Comparison of ENCODE assay signal across 21 cellular contexts in genomic region chr10:28281726-28282325, GRCh38. TPM values are rescaled to one million over a fixed set of nuclear protein-coding genes. Genes with fewer than 3 reads are reported as not detected.
DNase-seq lines count a peak whose midpoint lies in the region; ATAC-seq and TF ChIP-seq lines count a peak whose summit lies in the region.
"Had no signal": no experiment of that assay in that cellular context is flagged by ENCODE, and none has a peak within 500 bp of the region (broad histone marks: within the 10 kb centered on the region; RNA-seq: fewer than 3 reads in every experiment).

No MANE protein-coding gene starts in this region.

- TF ChIP-seq EP300 in esophagus muscularis mucosa (IDR thresholded peaks at IDR 0.05) = no peak

- TF ChIP-seq CTCF in esophagus muscularis mucosa (IDR thresholded peaks at IDR 0.05) (no peak), neutrophil (IDR thresholded peaks at IDR 0.05) (no peak), upper lobe of right lung (IDR thresholded peaks at IDR 0.05) (no peak)

- DNase-seq in activated naive CD4-positive, alpha-beta T cell treated with anti-CD3 and anti-CD28 coated beads, Interleukin-2, amount 10 ng/mL, durations not matched to agents 7 days and 5 days = no peak
- peak; percentile 42 for DNase-seq in esophagus muscularis mucosa (ENCODE audit: extremely low spot score)
- no peak for DNase-seq in upper lobe of right lung
- no peak for DNase-seq in HT-29 (ENCODE audit: low spot score)
- DNase-seq in activated CD4-positive, alpha-beta memory T cell treated with anti-CD3 and anti-CD28 coated beads for 36 hours = no peak
- no peak for DNase-seq in C1 segment of cervical spinal cord (lab: John Stamatoyannopoulos, UW)
- DNase-seq: activated CD8-positive, alpha-beta memory T cell treated with anti-CD3 and anti-CD28 coated beads for 24 hours; activated naive CD4-positive, alpha-beta T cell treated with anti-CD3 and anti-CD28 coated beads, Interleukin-2, amount 50 U/mL, for 16 hours; activated T-cell treated with anti-CD3 and anti-CD28 coated beads, Interleukin-2, amount 50 U/mL, for 48 hours; dorsolateral prefrontal cortex; GF-D8; GOT3; NCI-H345; small intestine; stimulated activated CD4-positive, alpha-beta T cell treated with anti-CD3 and anti-CD28 coated beads, Interleukin-4, amount 100 ng/mL, for 4 hours; T-helper 9 cell had no signal

- CTCF ChIA-PET in activated naive CD4-positive, alpha-beta T cell treated with anti-CD3 and anti-CD28 coated beads, Interleukin-2, amount 10 ng/mL, durations not matched to agents 7 days and 5 days (lab: Charles Lee) = no interaction called here
- CTCF ChIA-PET in activated CD4-positive, alpha-beta memory T cell treated with anti-CD3 and anti-CD28 coated beads for 36 hours (lab: Charles Lee) = interaction anchor here (1.0 to 1.5 kb wide), 4 partner anchors 11 to 112 kb away, joined by 3 to 6 read pairs (median 4); no protein-coding TSS in a partner anchor

- H3K36me3 Mint-ChIP-seq in activated naive CD4-positive, alpha-beta T cell treated with anti-CD3 and anti-CD28 coated beads, Interleukin-2, amount 50 U/mL, for 24 hours = no peaks in the 10 kb centered on the region
- no peaks in the 10 kb centered on the region for H3K36me3 Mint-ChIP-seq in activated naive CD4-positive, alpha-beta T cell treated with anti-CD3 and anti-CD28 coated beads, Interleukin-2, amount 10 ng/mL, durations not matched to agents 7 days and 5 days
- no peaks in the 10 kb centered on the region for H3K36me3 Mint-ChIP-seq in activated CD4-positive, alpha-beta memory T cell treated with anti-CD3 and anti-CD28 coated beads for 36 hours

- 70% methylated on average over 7 of the region's 7 CpGs for WGBS in esophagus muscularis mucosa

- H3K4me3 ChIP-seq in esophagus muscularis mucosa (no peak overlapping the region), neutrophil (ENCODE audit: low read depth in 1 of 2, low read length in 1 of 2) (no peak overlapping the region), upper lobe of right lung (no peak overlapping the region)
- H3K4me3 ChIP-seq: dorsolateral prefrontal cortex had no signal

- no peaks in the 10 kb centered on the region for H3K27me3 Mint-ChIP-seq in activated naive CD4-positive, alpha-beta T cell treated with anti-CD3 and anti-CD28 coated beads, Interleukin-2, amount 50 U/mL, for 24 hours
- H3K27me3 Mint-ChIP-seq in activated naive CD4-positive, alpha-beta T cell treated with anti-CD3 and anti-CD28 coated beads, Interleukin-2, amount 10 ng/mL, durations not matched to agents 7 days and 5 days = no peaks in the 10 kb centered on the region
- H3K27me3 Mint-ChIP-seq in activated CD4-positive, alpha-beta memory T cell treated with anti-CD3 and anti-CD28 coated beads for 36 hours = no peaks in the 10 kb centered on the region

- intact Hi-C loops in esophagus muscularis mucosa (cut with DNase I) = no loop called here
- intact Hi-C loops in upper lobe of right lung (cut with DNase I) = no loop called here
- intact Hi-C loops in activated CD4-positive, alpha-beta memory T cell treated with anti-CD3 and anti-CD28 coated beads for 36 hours (cut with micrococcal nuclease) = no loop called here

- peak; percentile 51 for ATAC-seq in upper lobe of right lung
- ATAC-seq: activated CD4-positive, CD25-positive, alpha-beta regulatory T cell treated with anti-CD3 and anti-CD28 coated beads, Interleukin-2, amount 50 U/mL, for 24 hours had no signal

- no peaks in the 10 kb centered on the region for H3K9me3 ChIP-seq in esophagus muscularis mucosa
- H3K9me3 ChIP-seq in neutrophil = no peaks in the 10 kb centered on the region
- no peaks in the 10 kb centered on the region for H3K9me3 ChIP-seq in upper lobe of right lung

- peak overlapping the region; percentile 55 for H3K27ac Mint-ChIP-seq in activated naive CD4-positive, alpha-beta T cell treated with anti-CD3 and anti-CD28 coated beads, Interleukin-2, amount 50 U/mL, for 24 hours
- H3K27ac Mint-ChIP-seq in activated naive CD4-positive, alpha-beta T cell treated with anti-CD3 and anti-CD28 coated beads, Interleukin-2, amount 10 ng/mL, durations not matched to agents 7 days and 5 days = no peak overlapping the region
- no peak overlapping the region for H3K27ac Mint-ChIP-seq in activated CD4-positive, alpha-beta memory T cell treated with anti-CD3 and anti-CD28 coated beads for 36 hours

- H3K27me3 ChIP-seq in esophagus muscularis mucosa (no peaks in the 10 kb centered on the region), neutrophil (no peaks in the 10 kb centered on the region), upper lobe of right lung (no peaks in the 10 kb centered on the region)
- H3K27me3 ChIP-seq: dorsolateral prefrontal cortex had no signal

- no peak overlapping the region for H3K4me3 Mint-ChIP-seq in activated naive CD4-positive, alpha-beta T cell treated with anti-CD3 and anti-CD28 coated beads, Interleukin-2, amount 50 U/mL, for 24 hours
- no peak overlapping the region for H3K4me3 Mint-ChIP-seq in activated naive CD4-positive, alpha-beta T cell treated with anti-CD3 and anti-CD28 coated beads, Interleukin-2, amount 10 ng/mL, durations not matched to agents 7 days and 5 days
- no peak overlapping the region for H3K4me3 Mint-ChIP-seq in activated CD4-positive, alpha-beta memory T cell treated with anti-CD3 and anti-CD28 coated beads for 36 hours

- TF ChIP-seq POLR2A in esophagus muscularis mucosa (IDR thresholded peaks at IDR 0.05; ENCODE audit: low read depth) = no peak

- H3K9me3 Mint-ChIP-seq in activated naive CD4-positive, alpha-beta T cell treated with anti-CD3 and anti-CD28 coated beads, Interleukin-2, amount 50 U/mL, for 24 hours = no peaks in the 10 kb centered on the region
- no peaks in the 10 kb centered on the region for H3K9me3 Mint-ChIP-seq in activated naive CD4-positive, alpha-beta T cell treated with anti-CD3 and anti-CD28 coated beads, Interleukin-2, amount 10 ng/mL, durations not matched to agents 7 days and 5 days
- no peaks in the 10 kb centered on the region for H3K9me3 Mint-ChIP-seq in activated CD4-positive, alpha-beta memory T cell treated with anti-CD3 and anti-CD28 coated beads for 36 hours

- POLR2A ChIA-PET in activated CD4-positive, alpha-beta memory T cell treated with anti-CD3 and anti-CD28 coated beads for 36 hours (lab: Charles Lee) = no interaction called here

- H3K27ac ChIP-seq in esophagus muscularis mucosa (replicated peaks in 1 of 4) (peak overlapping the region; percentile 46 to 80 (median 58)), neutrophil (peak overlapping the region; percentile 69), upper lobe of right lung (no peak overlapping the region)
- H3K27ac ChIP-seq: parathyroid adenoma, RWPE1 had no signal

- H3K36me3 ChIP-seq in esophagus muscularis mucosa = no peaks in the 10 kb centered on the region
- no peaks in the 10 kb centered on the region for H3K36me3 ChIP-seq in neutrophil
- H3K36me3 ChIP-seq in upper lobe of right lung = no peaks in the 10 kb centered on the region

- peaks cover 68% of the 10 kb centered on the region for H3K4me1 Mint-ChIP-seq in activated naive CD4-positive, alpha-beta T cell treated with anti-CD3 and anti-CD28 coated beads, Interleukin-2, amount 50 U/mL, for 24 hours
- peaks cover 8% of the 10 kb centered on the region for H3K4me1 Mint-ChIP-seq in activated naive CD4-positive, alpha-beta T cell treated with anti-CD3 and anti-CD28 coated beads, Interleukin-2, amount 10 ng/mL, durations not matched to agents 7 days and 5 days
- H3K4me1 Mint-ChIP-seq in activated CD4-positive, alpha-beta memory T cell treated with anti-CD3 and anti-CD28 coated beads for 36 hours (ENCODE audit: low read depth) = peaks cover 16% of the 10 kb centered on the region

- peaks cover 22 to 73% (median 68%) of the 10 kb centered on the region in 4 donors for H3K4me1 ChIP-seq in esophagus muscularis mucosa
- H3K4me1 ChIP-seq in neutrophil (ENCODE audit: control insufficient read depth in 1 of 2, insufficient read depth in 1 of 2, low read depth in 1 of 2, low read length in 1 of 2) = peaks cover 16 to 31% of the 10 kb centered on the region in 2 experiments
- H3K4me1 ChIP-seq in upper lobe of right lung = peaks cover 6% of the 10 kb centered on the region
- H3K4me1 ChIP-seq: parathyroid adenoma had no signal

RNA-seq across cellular contexts. Expression of gene MPP7, which starts 21.0 kb away (rescaled TPM):
- total RNA-seq in esophagus muscularis mucosa (10 to 100 TPM; 30.3 to 59.1 (median 49.3) TPM), upper lobe of right lung (36.8 TPM)
- 2.2 and 4.5 TPM in 2 replicates for total RNA-seq in HT-29 (2014; rRNA removed; shearing (Covaris generic))
- 10 to 100 TPM; 11.6 to 12.8 TPM for total RNA-seq in activated CD4-positive, alpha-beta memory T cell treated with anti-CD3 and anti-CD28 coated beads for 36 hours
